9 cellular contexts compared by ENCODE assay signal in genomic region chr18:48943736-48944527, GRCh38.
DNase-seq lines count a peak whose midpoint lies in the region; ATAC-seq and TF ChIP-seq lines count a peak whose summit lies in the region.
"Had no signal": no experiment of that assay in that cellular context is flagged by ENCODE, and none has a peak within 500 bp of the region (broad histone marks: within the 10 kb centered on the region; RNA-seq: fewer than 3 reads in every experiment).

No MANE protein-coding gene starts in this region.

- H3K4me2 ChIP-seq in MM.1S (ENCODE audit: low read depth, low read length): peak overlapping the region; percentile 99

- DNase-seq in MM.1S (peak; percentile 72), RKO (ENCODE audit: low spot score) (no peak)
- no peak for DNase-seq in effector memory CD4-positive, alpha-beta T cell
- DNase-seq in effector CD4-positive, alpha-beta T cell: no peak
- DNase-seq in stimulated activated CD4-positive, alpha-beta T cell treated with anti-CD3 and anti-CD28 coated beads, Interleukin-1b, Interleukin-23, amount 100 ng/mL, for 48 hours: no peak
- DNase-seq: glutamatergic neuron had no signal

- TF ChIP-seq CTCF in MM.1S (IDR thresholded peaks at IDR 0.05; ENCODE audit: low read length) (no peak), nephron (IDR thresholded peaks at IDR 0.05; ENCODE audit: unreplicated experiment in 3 of 3) (no peak)

- peak overlapping the region; percentile 50 for H3K4me3 ChIP-seq in ACC112 (ENCODE audit: low read depth, low read length)
- H3K4me3 ChIP-seq in MM.1S (ENCODE audit: low read length): peak overlapping the region; percentile 97
- peak overlapping the region; percentile 8 for H3K4me3 ChIP-seq in effector memory CD4-positive, alpha-beta T cell (ENCODE audit: insufficient read depth, low read depth, low read length, poor library complexity, severe bottlenecking)

- H3K36me3 ChIP-seq in ACC112 (ENCODE audit: insufficient read depth, low read length) (0 out of 2 replicates have a peak, but pooled peaks cover 7% of the 10 kb centered on the region), MM.1S (replicated peaks; ENCODE audit: insufficient read depth, low read length) (0 out of 2 replicates have a peak, but pooled peaks cover 8% of the 10 kb centered on the region)
- peaks cover 6% of the 10 kb centered on the region for H3K36me3 ChIP-seq in effector memory CD4-positive, alpha-beta T cell (ENCODE audit: control insufficient read depth, insufficient read depth, low read length)

- H3K9me3 Mint-ChIP-seq in nephron: no peaks in the 10 kb centered on the region

- H3K27ac ChIP-seq in ACC112 (ENCODE audit: low read depth, low read length) (peak overlapping the region; percentile 75), MM.1S (ENCODE audit: low read length) (peak overlapping the region; percentile 97)
- no peak overlapping the region for H3K27ac ChIP-seq in effector memory CD4-positive, alpha-beta T cell (ENCODE audit: insufficient read depth, low read length, poor library complexity, severe bottlenecking)

- H3K27me3 Mint-ChIP-seq in nephron (ENCODE audit: low read depth): no peaks in the 10 kb centered on the region

- H2AFZ ChIP-seq in ACC112 (ENCODE audit: low read length, unreplicated experiment) (no peak overlapping the region), MM.1S (ENCODE audit: low read length) (no peak overlapping the region)

- H3K79me2 ChIP-seq in ACC112 (ENCODE audit: control insufficient read depth, insufficient read depth, low read length, unreplicated experiment) (peaks cover 98% of the 10 kb centered on the region), MM.1S (ENCODE audit: low read length) (peaks cover 100% of the 10 kb centered on the region)

- H3K4me1 ChIP-seq in ACC112 (ENCODE audit: control insufficient read depth, insufficient read depth, low read length, unreplicated experiment) (peaks cover 69% of the 10 kb centered on the region), MM.1S (ENCODE audit: low read length) (peaks cover 41% of the 10 kb centered on the region)
- H3K4me1 ChIP-seq in effector memory CD4-positive, alpha-beta T cell (ENCODE audit: control insufficient read depth, insufficient read depth, low read length, poor library complexity, severe bottlenecking): peaks cover 80% of the 10 kb centered on the region

- no peaks in the 10 kb centered on the region for H3K9me3 ChIP-seq in MM.1S (replicated peaks; ENCODE audit: insufficient read depth, low read length)
- H3K9me3 ChIP-seq in effector memory CD4-positive, alpha-beta T cell (ENCODE audit: control insufficient read depth, low read length): no peaks in the 10 kb centered on the region

- peak overlapping the region; percentile 86 to 100 (median 96) for H3K4me3 Mint-ChIP-seq in nephron

- H3K9ac ChIP-seq in MM.1S (ENCODE audit: low read length): peak overlapping the region; percentile 95

- no peaks in the 10 kb centered on the region for H3K9me2 ChIP-seq in MM.1S (replicated peaks; ENCODE audit: insufficient read depth, low read length)

- no peaks in the 10 kb centered on the region for H3K27me3 ChIP-seq in ACC112 (ENCODE audit: insufficient read depth, low read length)
- no peaks in the 10 kb centered on the region for H3K27me3 ChIP-seq in MM.1S (replicated peaks; ENCODE audit: insufficient read depth, low read length)
- no peaks in the 10 kb centered on the region for H3K27me3 ChIP-seq in effector memory CD4-positive, alpha-beta T cell (replicated peaks; ENCODE audit: control insufficient read depth, insufficient read depth, low read length, poor library complexity, severe bottlenecking)

- H3F3A ChIP-seq in MM.1S (ENCODE audit: insufficient read depth, low read length): peaks cover 87% of the 10 kb centered on the region

- H4K20me1 ChIP-seq in MM.1S (ENCODE audit: insufficient read depth, low read length): peaks cover 10% of the 10 kb centered on the region; the same call in 1 of the 2 replicates

- peaks cover 80% of the 10 kb centered on the region for H3K36me3 Mint-ChIP-seq in nephron (ENCODE audit: low read depth)

- H3K4me1 Mint-ChIP-seq in nephron: peaks cover 92% of the 10 kb centered on the region

- H3K27ac Mint-ChIP-seq in nephron: peak overlapping the region; percentile 92 to 96 (median 95)

- ATAC-seq in HG03378 (IDR thresholded peaks at IDR 0.05; ENCODE audit: unreplicated experiment): no peak

Comparison
In these comparisons a context has a peak if more than half of its experiments do, and no peak if none do; other contexts are left out.
1. H3K4me3 ChIP-seq: peak in every context shown above with its lines; median percentile 97 in MM.1S; 50 in ACC112; 8 in effector memory CD4-positive, alpha-beta T cell.